Comparison of ENCODE assay signal across 18 cellular contexts in the genomic region with DNA sequence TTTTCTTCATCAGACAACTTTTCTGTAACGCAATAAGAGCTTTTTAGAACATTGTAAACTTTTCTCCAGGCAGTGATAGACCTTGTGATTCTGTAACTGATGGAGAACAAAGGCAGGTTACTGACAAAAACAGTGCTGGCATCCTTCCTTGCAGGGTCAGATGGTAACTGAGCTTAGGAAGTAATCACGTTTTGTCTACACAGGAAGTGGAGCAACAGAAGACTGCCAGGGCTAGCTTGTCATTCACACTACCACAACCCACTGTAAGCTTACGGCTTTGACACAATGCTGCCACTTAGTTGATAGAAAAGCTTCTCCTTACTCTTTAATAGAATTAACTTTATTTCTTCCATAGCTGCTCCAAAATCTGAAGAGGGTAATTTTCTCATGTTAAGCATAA. TPM values are rescaled to one million over a fixed set of nuclear protein-coding genes. Genes with fewer than 3 reads are reported as not detected.
A peak's percentile ranks its signal among the peaks of the same experiment; 100 is the strongest.
DNase-seq lines count a peak whose midpoint lies in the region; ATAC-seq and TF ChIP-seq lines count a peak whose summit lies in the region.
"Had no signal": no experiment of that assay in that cellular context is flagged by ENCODE, and none has a peak within 500 bp of the region (broad histone marks: within the 10 kb centered on the region; RNA-seq: fewer than 3 reads in every experiment).

No MANE protein-coding gene starts in this region.

- ATAC-seq in left ventricle myocardium superior (peak; percentile 47), HG03442 (IDR thresholded peaks at IDR 0.05; ENCODE audit: unreplicated experiment) (no peak), mucosa of descending colon (no peak), GM21360 (IDR thresholded peaks at IDR 0.05; ENCODE audit: unreplicated experiment) (no peak)
- ATAC-seq: activated naive CD4-positive, alpha-beta T cell treated with anti-CD3 and anti-CD28 coated beads, Interleukin-2, amount 50 U/mL, for 72 hours; activated T-cell treated with anti-CD3 and anti-CD28 coated beads, Interleukin-2, amount 50 U/mL, for 4 hours; natural killer cell had no signal

- H3K27ac ChIP-seq in left ventricle myocardium inferior (replicated peaks) (no peak overlapping the region), coronary artery (no peak overlapping the region)
- H3K27ac ChIP-seq: PC-9, stomach had no signal

- H3K36me3 ChIP-seq in left ventricle myocardium inferior (no peaks in the 10 kb centered on the region), adipocyte (ENCODE audit: control insufficient read depth, insufficient read depth, low read length, severe bottlenecking) (peaks cover 77% of the 10 kb centered on the region), mucosa of descending colon (ENCODE audit: low read depth) (no peaks in the 10 kb centered on the region)
- H3K36me3 ChIP-seq: stomach, uterus had no signal

- intact Hi-C loops in left ventricle myocardium superior (cut with micrococcal nuclease) (no loop called here), left ventricle myocardium inferior (cut with micrococcal nuclease) (no loop called here), mucosa of descending colon (cut with DNase I, micrococcal nuclease) (loop anchor here in 1 of 2 donors (10.0 kb wide), 1 partner anchor 276 kb away; no protein-coding TSS in a partner anchor)

- H3K27me3 ChIP-seq in left ventricle myocardium inferior (ENCODE audit: low read depth) (no peaks in the 10 kb centered on the region), adipocyte (replicated peaks; ENCODE audit: control insufficient read depth, insufficient read depth, low read length) (no peaks in the 10 kb centered on the region)
- H3K27me3 ChIP-seq: stomach, uterus had no signal

- H3K4me1 ChIP-seq in left ventricle myocardium inferior (peaks cover 7% of the 10 kb centered on the region), adipocyte (ENCODE audit: control insufficient read depth, insufficient read depth, low read length) (peaks cover 41% of the 10 kb centered on the region), mucosa of descending colon (ENCODE audit: low read depth) (no peaks in the 10 kb centered on the region)
- H3K4me1 ChIP-seq: stomach, uterus had no signal

- no peak for DNase-seq in left ventricle myocardium superior
- DNase-seq in left ventricle myocardium inferior, result no peak
- peak; percentile 55 for DNase-seq in adipocyte (ENCODE audit: low read depth)
- DNase-seq in foreskin melanocyte, result peak; percentile 26
- DNase-seq in mucosa of descending colon, result no peak
- no peak for DNase-seq in coronary artery (ENCODE audit: low spot score)
- DNase-seq: activated CD4-positive, alpha-beta T cell treated with anti-CD3 and anti-CD28 coated beads, Interleukin-2, amount 50 U/mL, for 4 hours; activated T-cell treated with anti-CD3 and anti-CD28 coated beads, Interleukin-2, amount 50 U/mL, for 4 hours; CD8-positive, alpha-beta memory T cell; central memory CD4-positive, alpha-beta T cell; immature natural killer cell; natural killer cell; PC-9; stomach; uterus had no signal

- H3K4me3 ChIP-seq in left ventricle myocardium inferior (no peak overlapping the region), adipocyte (ENCODE audit: low read length) (peak overlapping the region; percentile 22), mucosa of descending colon (no peak overlapping the region), coronary artery (no peak overlapping the region)
- H3K4me3 ChIP-seq: PC-9, stomach, uterus had no signal

- TF ChIP-seq CTCF in left ventricle myocardium inferior (IDR thresholded peaks at IDR 0.05; ENCODE audit: borderline replicate concordance), result no peak
- no peak for TF ChIP-seq CTCF in mucosa of descending colon (IDR thresholded peaks at IDR 0.05)
- TF ChIP-seq CTCF in coronary artery (IDR thresholded peaks at IDR 0.05), result no peak

- peak overlapping the region; percentile 11 for H3K9ac ChIP-seq in adipocyte (ENCODE audit: low read length)

- peaks cover 15% of the 10 kb centered on the region for H3K9me3 ChIP-seq in left ventricle myocardium inferior (replicated peaks)
- no peaks in the 10 kb centered on the region for H3K9me3 ChIP-seq in adipocyte (ENCODE audit: control insufficient read depth, low read length)
- no peaks in the 10 kb centered on the region for H3K9me3 ChIP-seq in mucosa of descending colon
- H3K9me3 ChIP-seq: uterus had no signal

RNA-seq across cellular contexts. Expression of gene FBN2, which starts 46.8 kb away (rescaled TPM):
- total RNA-seq in left ventricle myocardium superior (10.0 TPM), left ventricle myocardium inferior (34.1 TPM), mucosa of descending colon (1 to 10 TPM; 1.0 to 5.8 (median 1.6) TPM)

Comparison
In these comparisons a context has a peak if more than half of its experiments do, and no peak if none do; other contexts are left out.
1. DNase-seq: peak in adipocyte (single experiment) and foreskin melanocyte (single experiment); none in left ventricle myocardium superior (single experiment), left ventricle myocardium inferior (single experiment), mucosa of descending colon (0 of 3) and coronary artery (single experiment).